Comparison of ENCODE assay signal across 15 cellular contexts in the genomic region with DNA sequence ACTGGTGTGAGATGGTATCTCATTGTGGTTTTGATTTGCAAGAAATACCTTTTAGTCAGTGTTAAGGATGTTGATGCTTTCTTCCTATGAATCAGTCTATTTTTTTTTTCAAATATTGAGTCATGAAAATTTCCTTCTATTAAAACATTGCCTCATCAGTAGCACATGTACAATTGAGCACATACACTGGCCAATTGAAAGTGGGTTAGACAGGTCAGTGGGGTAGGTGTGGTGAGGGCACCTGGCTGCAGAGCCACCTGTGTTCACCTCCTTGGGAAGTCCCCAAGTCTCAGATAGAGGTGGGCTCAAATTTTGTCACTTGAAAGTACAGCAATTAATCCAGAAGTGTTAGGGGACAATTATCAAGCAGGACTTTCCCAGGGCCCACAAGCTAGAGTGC.
A peak's percentile ranks its signal among the peaks of the same experiment; 100 is the strongest.
DNase-seq lines count a peak whose midpoint lies in the region; ATAC-seq and TF ChIP-seq lines count a peak whose summit lies in the region.
"Had no signal": no experiment of that assay in that cellular context is flagged by ENCODE, and none has a peak within 500 bp of the region (broad histone marks: within the 10 kb centered on the region; RNA-seq: fewer than 3 reads in every experiment).

No MANE protein-coding gene starts in this region.

- H3K36me3 Mint-ChIP-seq in activated naive CD4-positive, alpha-beta T cell treated with anti-CD3 and anti-CD28 coated beads, Interleukin-2, amount 50 U/mL, for 72 hours, result peaks cover 14 to 19% of the 10 kb centered on the region in 2 donors
- peaks cover 17 to 23% of the 10 kb centered on the region in 2 donors for H3K36me3 Mint-ChIP-seq in activated T-cell treated with anti-CD3 and anti-CD28 coated beads, Interleukin-2, amount 50 U/mL, for 72 hours (ENCODE audit: insufficient read depth in 2 of 2)
- no peaks in the 10 kb centered on the region for H3K36me3 Mint-ChIP-seq in CD14-positive monocyte
- H3K36me3 Mint-ChIP-seq in T-helper 17 cell (ENCODE audit: low read depth), result no peaks in the 10 kb centered on the region

- no peaks in the 10 kb centered on the region for H3K9me3 ChIP-seq in T-helper 17 cell (ENCODE audit: control insufficient read depth, low read length, poor library complexity, severe bottlenecking)
- H3K9me3 ChIP-seq: ascending aorta, thoracic aorta had no signal

- TF ChIP-seq CTCF in fibroblast of mammary gland (conservative IDR thresholded peaks at IDR 0.05; ENCODE audit: control insufficient read depth, insufficient read depth, low read depth, low read length) (no peak), CD14-positive monocyte (IDR thresholded peaks at IDR 0.05) (no peak)

- no peak for DNase-seq in activated naive CD4-positive, alpha-beta T cell treated with anti-CD3 and anti-CD28 coated beads, Interleukin-2, amount 50 U/mL, for 72 hours (ENCODE audit: low spot score in 2 of 2)
- no peak for DNase-seq in activated naive CD4-positive, alpha-beta T cell treated with anti-CD3 and anti-CD28 coated beads, Interleukin-2, amount 50 U/mL, for 16 hours
- no peak for DNase-seq in activated T-cell treated with anti-CD3 and anti-CD28 coated beads, Interleukin-2, amount 50 U/mL, for 72 hours
- DNase-seq in fibroblast of mammary gland (ENCODE audit: low read depth) (peak; percentile 75), CD14-positive monocyte (ENCODE audit: low spot score) (no peak), T-helper 17 cell (no peak)
- DNase-seq in stimulated activated naive CD8-positive, alpha-beta T cell treated with anti-CD3 and anti-CD28 coated beads, Interleukin-15, amount 100 ng/mL, for 72 hours, result peak in 1 of 2 donors; percentile 23
- DNase-seq: islet precursor cell, NCI-H2029 treated with DMSO at 0.1 percent for 48 hours, NCI-H82, SHP77 treated with DMSO at 0.1 percent for 48 hours had no signal

- peaks cover 8% of the 10 kb centered on the region for H3K4me1 Mint-ChIP-seq in activated T-cell treated with anti-CD3 and anti-CD28 coated beads, Interleukin-2, amount 50 U/mL, for 72 hours (ENCODE audit: low read depth)
- peaks cover 15% of the 10 kb centered on the region for H3K4me1 Mint-ChIP-seq in stimulated activated naive CD8-positive, alpha-beta T cell treated with anti-CD3 and anti-CD28 coated beads, Interleukin-15, amount 100 ng/mL, for 72 hours
- no peaks in the 10 kb centered on the region for H3K4me1 Mint-ChIP-seq in CD14-positive monocyte
- no peaks in the 10 kb centered on the region for H3K4me1 Mint-ChIP-seq in T-helper 17 cell

- H3K9me3 Mint-ChIP-seq in activated naive CD4-positive, alpha-beta T cell treated with anti-CD3 and anti-CD28 coated beads, Interleukin-2, amount 50 U/mL, for 72 hours, result peaks cover 9 to 23% of the 10 kb centered on the region in 2 donors
- peaks cover 14 to 16% of the 10 kb centered on the region in 2 donors for H3K9me3 Mint-ChIP-seq in activated T-cell treated with anti-CD3 and anti-CD28 coated beads, Interleukin-2, amount 50 U/mL, for 72 hours
- H3K9me3 Mint-ChIP-seq in stimulated activated naive CD8-positive, alpha-beta T cell treated with anti-CD3 and anti-CD28 coated beads, Interleukin-15, amount 100 ng/mL, for 72 hours, result peaks cover 23 to 26% of the 10 kb centered on the region in 2 donors
- H3K9me3 Mint-ChIP-seq in CD14-positive monocyte, result peaks cover 4 to 17% (median 10%) of the 10 kb centered on the region in 7 donors

- peaks cover 17% of the 10 kb centered on the region for H3K27me3 Mint-ChIP-seq in activated T-cell treated with anti-CD3 and anti-CD28 coated beads, Interleukin-2, amount 50 U/mL, for 72 hours (ENCODE audit: low read depth)
- H3K27me3 Mint-ChIP-seq in stimulated activated naive CD8-positive, alpha-beta T cell treated with anti-CD3 and anti-CD28 coated beads, Interleukin-15, amount 100 ng/mL, for 72 hours, result no peaks in the 10 kb centered on the region
- peaks cover 0 to 6% (median 3%) of the 10 kb centered on the region in 3 donors for H3K27me3 Mint-ChIP-seq in CD14-positive monocyte (ENCODE audit: low read depth in 3 of 3)
- no peaks in the 10 kb centered on the region for H3K27me3 Mint-ChIP-seq in T-helper 17 cell

- peak; percentile 56 to 92 for ATAC-seq in activated naive CD4-positive, alpha-beta T cell treated with anti-CD3 and anti-CD28 coated beads, Interleukin-2, amount 50 U/mL, for 72 hours
- ATAC-seq in activated T-cell treated with anti-CD3 and anti-CD28 coated beads, Interleukin-2, amount 50 U/mL, for 72 hours (replicated peaks in 1 of 2), result peak; percentile 88 to 92
- peak; percentile 95 for ATAC-seq in stimulated activated naive CD8-positive, alpha-beta T cell treated with anti-CD3 and anti-CD28 coated beads, Interleukin-15, amount 100 ng/mL, for 72 hours
- ATAC-seq in T-helper 17 cell (no peak), GM18861 (IDR thresholded peaks at IDR 0.05; ENCODE audit: unreplicated experiment) (no peak)
- ATAC-seq: gastroesophageal sphincter had no signal

- H3K4me3 Mint-ChIP-seq in activated T-cell treated with anti-CD3 and anti-CD28 coated beads, Interleukin-2, amount 50 U/mL, for 72 hours, result no peak overlapping the region
- peak overlapping the region; percentile 13 to 14 for H3K4me3 Mint-ChIP-seq in stimulated activated naive CD8-positive, alpha-beta T cell treated with anti-CD3 and anti-CD28 coated beads, Interleukin-15, amount 100 ng/mL, for 72 hours
- H3K4me3 Mint-ChIP-seq in CD14-positive monocyte (no peak overlapping the region), T-helper 17 cell (no peak overlapping the region)

- no peak overlapping the region for H3K4me3 ChIP-seq in fibroblast of mammary gland (ENCODE audit: control insufficient read depth, low read depth, low read length)
- H3K4me3 ChIP-seq: ascending aorta, gastroesophageal sphincter, thoracic aorta had no signal

- H3K27ac Mint-ChIP-seq in activated naive CD4-positive, alpha-beta T cell treated with anti-CD3 and anti-CD28 coated beads, Interleukin-2, amount 50 U/mL, for 72 hours, result peak overlapping the region in 1 of 2 donors; percentile 46
- peak overlapping the region; percentile 69 for H3K27ac Mint-ChIP-seq in activated T-cell treated with anti-CD3 and anti-CD28 coated beads, Interleukin-2, amount 50 U/mL, for 72 hours
- peak overlapping the region; percentile 95 to 98 for H3K27ac Mint-ChIP-seq in stimulated activated naive CD8-positive, alpha-beta T cell treated with anti-CD3 and anti-CD28 coated beads, Interleukin-15, amount 100 ng/mL, for 72 hours
- H3K27ac Mint-ChIP-seq in CD14-positive monocyte (peak overlapping the region in 2 of 7 donors; percentile 35 to 67), T-helper 17 cell (no peak overlapping the region)

- intact Hi-C loops in CD14-positive monocyte (cut with micrococcal nuclease), result no loop called here

Comparison
In these comparisons a context has a peak if more than half of its experiments do, and no peak if none do; other contexts are left out.
1. ATAC-seq: peak in activated naive CD4-positive, alpha-beta T cell treated with anti-CD3 and anti-CD28 coated beads, Interleukin-2, amount 50 U/mL, for 72 hours (2 of 2), activated T-cell treated with anti-CD3 and anti-CD28 coated beads, Interleukin-2, amount 50 U/mL, for 72 hours (2 of 2) and stimulated activated naive CD8-positive, alpha-beta T cell treated with anti-CD3 and anti-CD28 coated beads, Interleukin-15, amount 100 ng/mL, for 72 hours (single experiment); none in T-helper 17 cell (single experiment) and GM18861 (single experiment).
2. H3K4me3 Mint-ChIP-seq: peak in stimulated activated naive CD8-positive, alpha-beta T cell treated with anti-CD3 and anti-CD28 coated beads, Interleukin-15, amount 100 ng/mL, for 72 hours (2 of 2); none in activated T-cell treated with anti-CD3 and anti-CD28 coated beads, Interleukin-2, amount 50 U/mL, for 72 hours (0 of 2), CD14-positive monocyte (0 of 2) and T-helper 17 cell (single experiment).